ENCODE assay signal across 20 cellular contexts in genomic region chr2:189577108-189577507, GRCh38. TPM values are rescaled to one million over a fixed set of nuclear protein-coding genes. Genes with fewer than 3 reads are reported as not detected.
A peak's percentile ranks its signal among the peaks of the same experiment; 100 is the strongest.
DNase-seq lines count a peak whose midpoint lies in the region; ATAC-seq, FAIRE-seq and TF ChIP-seq lines count a peak whose summit lies in the region.
"Had no signal": no experiment of that assay in that cellular context is flagged by ENCODE, and none has a peak within 500 bp of the region (broad histone marks: within the 10 kb centered on the region; RNA-seq: fewer than 3 reads in every experiment).

No MANE protein-coding gene starts in this region.

- TF ChIP-seq RAD21 in A549 (conservative IDR thresholded peaks at IDR 0.05 in 1 of 2, IDR thresholded peaks at IDR 0.05 in 1 of 2) (no peak), HepG2 (CRISPR knock-in tag; IDR thresholded peaks at IDR 0.05) (no peak)

- peak overlapping the region; percentile 67 for H3K4me3 Mint-ChIP-seq in T-helper 17 cell
- H3K4me3 Mint-ChIP-seq: activated CD4-positive, alpha-beta memory T cell treated with anti-CD3 and anti-CD28 coated beads, Interleukin-2, amount 10 ng/mL, durations not matched to agents 7 days and 5 days; activated naive CD8-positive, alpha-beta T cell treated with anti-CD3 and anti-CD28 coated beads, Interleukin-2, amount 50 U/mL, for 24 hours; activated T-cell treated with anti-CD3 and anti-CD28 coated beads, Interleukin-2, amount 50 U/mL, for 4 hours; stimulated activated naive B cell treated with anti-CD40 and anti-IgM and Interleukin-4, amounts not matched to agents 10 μg/mL and 1 μg/mL and 100 μg/mL, for 72 hours had no signal

- peaks cover 61% of the 10 kb centered on the region for H3K4me1 ChIP-seq in A549
- peaks cover 79% of the 10 kb centered on the region for H3K4me1 ChIP-seq in HepG2 (ENCODE audit: insufficient read depth, low read length)
- H3K4me1 ChIP-seq in skeletal muscle tissue (ENCODE audit: control insufficient read depth in 3 of 3, insufficient read depth in 3 of 3, low read length in 3 of 3): peaks cover 30 to 39% (median 36%) of the 10 kb centered on the region in 3 donors
- H3K4me1 ChIP-seq in body of pancreas: peaks cover 64% of the 10 kb centered on the region

- H3K9me3 ChIP-seq in A549 (no peaks in the 10 kb centered on the region), T-helper 17 cell (ENCODE audit: control insufficient read depth, low read length, poor library complexity, severe bottlenecking) (no peaks in the 10 kb centered on the region), HepG2 (ENCODE audit: low read length) (no peaks in the 10 kb centered on the region), skeletal muscle tissue (ENCODE audit: control insufficient read depth in 3 of 3, low read length in 3 of 3) (no peaks in the 10 kb centered on the region), body of pancreas (no peaks in the 10 kb centered on the region)

- H3K4me2 ChIP-seq in A549 (peak overlapping the region; percentile 94), HepG2 (ENCODE audit: low read depth, low read length) (no peak overlapping the region)

- H3K4me1 Mint-ChIP-seq in T-helper 17 cell: peaks cover 51% of the 10 kb centered on the region

- no TSS peak for BruUV-seq in HepG2 (replicated peaks; lab: Mats Ljungman, UMichigan)

- CTCF ChIA-PET in A549 (lab: Yijun Ruan, JAX) (no interaction called here), HepG2 (lab: Yijun Ruan, JAX; ENCODE audit: low intra/inter-chr PET ratio, low total read pairs) (no interaction called here)

- peaks cover 5% of the 10 kb centered on the region for H3K36me3 Mint-ChIP-seq in T-helper 17 cell (ENCODE audit: low read depth)
- H3K36me3 Mint-ChIP-seq: stimulated activated naive B cell treated with anti-CD40 and anti-IgM and Interleukin-4, amounts not matched to agents 10 μg/mL and 1 μg/mL and 100 μg/mL, for 72 hours had no signal

- H2AFZ ChIP-seq in HepG2 (ENCODE audit: low read length): no peak overlapping the region

- POLR2A ChIA-PET in A549 (lab: Yijun Ruan, JAX) (interaction anchor here (1.4 kb wide), 1 partner anchor 36 kb away, joined by 3 read pairs; no protein-coding TSS in a partner anchor), HepG2 (lab: Yijun Ruan, JAX) (interaction anchor here (0.7 to 1.2 kb wide), 3 partner anchors 21 to 98 kb away, joined by 3 to 5 read pairs (median 3); no protein-coding TSS in a partner anchor)

- peaks cover 0 to 6% of the 10 kb centered on the region in 2 experiments; a peak in 2 of 5 replicates for H3K27me3 ChIP-seq in HepG2 (ENCODE audit: control insufficient read depth in 1 of 2, insufficient read depth in 2 of 2, low read length in 2 of 2)
- no peaks in the 10 kb centered on the region for H3K27me3 ChIP-seq in skeletal muscle tissue (ENCODE audit: control insufficient read depth in 3 of 3, insufficient read depth in 3 of 3, low read length in 3 of 3)
- no peaks in the 10 kb centered on the region for H3K27me3 ChIP-seq in body of pancreas

- H3K27ac ChIP-seq in A549: no peak overlapping the region
- H3K27ac ChIP-seq in HepG2 (ENCODE audit: extremely low read length, insufficient read depth, low read length): no peak overlapping the region
- H3K27ac ChIP-seq in skeletal muscle tissue (ENCODE audit: low read depth, low read length): peak overlapping the region; percentile 4
- peak overlapping the region in 1 of 4 donors; percentile 26 for H3K27ac ChIP-seq in body of pancreas
- H3K27ac ChIP-seq: WERI-Rb-1 had no signal

- TF ChIP-seq POLR2A in A549 (IDR thresholded peaks at IDR 0.05; ENCODE audit: low read length) (no peak), HepG2 (IDR thresholded peaks at IDR 0.05; ENCODE audit: insufficient read depth in 1 of 2, low read depth in 2 of 2, low read length in 2 of 2) (no peak), body of pancreas (IDR thresholded peaks at IDR 0.05) (no peak)

- FAIRE-seq in A549 (lab: Jason Lieb, UNC) (no peak), HepG2 (lab: Jason Lieb, UNC) (no peak)
- FAIRE-seq: endometrium had no signal

- no peak overlapping the region for H3K4me3 ChIP-seq in A549
- no peak overlapping the region for H3K4me3 ChIP-seq in HepG2 (replicated peaks in 1 of 3; ENCODE audit: insufficient read depth in 1 of 3, low read depth in 2 of 3, low read length in 3 of 3)
- peak overlapping the region; percentile 11 to 93 (median 23) for H3K4me3 ChIP-seq in skeletal muscle tissue (ENCODE audit: low read length in 3 of 3)
- no peak overlapping the region for H3K4me3 ChIP-seq in body of pancreas

- H3K79me2 ChIP-seq in HepG2 (ENCODE audit: insufficient read depth, low read length): peaks cover 2% of the 10 kb centered on the region

- no peak for DNase-seq in A549 (ENCODE audit: low read depth in 1 of 2, low spot score in 1 of 2)
- DNase-seq in T-helper 17 cell: no peak
- no peak for DNase-seq in HepG2 (ENCODE audit: low spot score)
- no peak for DNase-seq in body of pancreas
- no peak for DNase-seq in HUDEP-2 (lab: John Stamatoyannopoulos, UW; ENCODE audit: unreplicated experiment in 76 of 76)
- DNase-seq in globus pallidus (ENCODE audit: low spot score): no peak
- DNase-seq: activated CD4-positive, alpha-beta memory T cell treated with anti-CD3 and anti-CD28 coated beads, Interleukin-2, amount 10 ng/mL, durations not matched to agents 7 days and 5 days; activated naive CD8-positive, alpha-beta T cell treated with anti-CD3 and anti-CD28 coated beads, Interleukin-2, amount 50 U/mL, for 24 hours; activated T-cell treated with anti-CD3 and anti-CD28 coated beads, Interleukin-2, amount 50 U/mL, for 4 hours; MM.1S; NCI-H187 treated with DMSO at 0.1 percent for 48 hours; NCI-H446 treated with DMSO at 0.1 percent for 48 hours; posterior cingulate gyrus; SHP77 treated with DMSO at 0.1 percent for 48 hours; stimulated activated CD4-positive, alpha-beta T cell treated with anti-CD3 and anti-CD28 coated beads, Interleukin-15, amount 100 ng/mL, for 24 hours; stimulated activated naive B cell treated with anti-CD40 and anti-IgM and Interleukin-4, amounts not matched to agents 10 μg/mL and 1 μg/mL and 100 μg/mL, for 72 hours; WERI-Rb-1 had no signal

- TF ChIP-seq CTCF in A549 (IDR thresholded peaks at IDR 0.05) (no peak), HepG2 (CRISPR knock-in tag; IDR thresholded peaks at IDR 0.05) (no peak), body of pancreas (IDR thresholded peaks at IDR 0.05) (no peak)

- TF ChIP-seq EP300 in A549 (IDR thresholded peaks at IDR 0.05): no peak
- TF ChIP-seq EP300 in HepG2 (IDR thresholded peaks at IDR 0.05; ENCODE audit: low read depth in 2 of 2, low read length in 2 of 2): no peak
- no peak for TF ChIP-seq EP300 in HepG2 (CRISPR knock-in tag; IDR thresholded peaks at IDR 0.05; ENCODE audit: borderline replicate concordance)

- peak overlapping the region; percentile 21 for H3K27ac Mint-ChIP-seq in T-helper 17 cell
- H3K27ac Mint-ChIP-seq: activated CD4-positive, alpha-beta memory T cell treated with anti-CD3 and anti-CD28 coated beads, Interleukin-2, amount 10 ng/mL, durations not matched to agents 7 days and 5 days; activated naive CD8-positive, alpha-beta T cell treated with anti-CD3 and anti-CD28 coated beads, Interleukin-2, amount 50 U/mL, for 24 hours; stimulated activated naive B cell treated with anti-CD40 and anti-IgM and Interleukin-4, amounts not matched to agents 10 μg/mL and 1 μg/mL and 100 μg/mL, for 72 hours had no signal

- no peaks in the 10 kb centered on the region for H4K20me1 ChIP-seq in HepG2 (ENCODE audit: insufficient read depth, low read length)

- ATAC-seq in A549 (no peak), T-helper 17 cell (no peak), HepG2 (no peak), GM21717 (IDR thresholded peaks at IDR 0.05; ENCODE audit: unreplicated experiment) (no peak), body of pancreas (no peak)
- ATAC-seq: activated naive CD8-positive, alpha-beta T cell treated with anti-CD3 and anti-CD28 coated beads, Interleukin-2, amount 50 U/mL, for 24 hours; activated T-cell treated with anti-CD3 and anti-CD28 coated beads, Interleukin-2, amount 50 U/mL, for 4 hours; stimulated activated naive B cell treated with anti-CD40 and anti-IgM and Interleukin-4, amounts not matched to agents 10 μg/mL and 1 μg/mL and 100 μg/mL, for 72 hours had no signal

- H3K27me3 Mint-ChIP-seq in T-helper 17 cell: no peaks in the 10 kb centered on the region

- no peak overlapping the region for H3K9ac ChIP-seq in HepG2 (ENCODE audit: insufficient read depth, low read depth, low read length)
- no peak overlapping the region for H3K9ac ChIP-seq in skeletal muscle tissue (ENCODE audit: low read depth in 1 of 3, low read length in 3 of 3)

- H3K36me3 ChIP-seq in HepG2 (replicated peaks in 1 of 2; ENCODE audit: control insufficient read depth in 1 of 2, insufficient read depth in 2 of 2, low read length in 2 of 2) (peaks cover 5 to 16% of the 10 kb centered on the region in 2 experiments; a peak in 3 of 5 replicates), skeletal muscle tissue (ENCODE audit: control insufficient read depth in 3 of 3, insufficient read depth in 3 of 3, low read length in 3 of 3) (peaks cover 7 to 23% (median 22%) of the 10 kb centered on the region in 3 donors), body of pancreas (replicated peaks in 1 of 2; ENCODE audit: insufficient read depth in 1 of 2, low read depth in 2 of 2) (peaks cover 0 to 12% of the 10 kb centered on the region in 2 donors)

- in situ Hi-C loops in HepG2 (cut with HindIII; ENCODE audit: extremely low pct_ligation_motif_present, low pct_unique_long_range_greater_than_20kb): no loop called here

- intact Hi-C loops in HepG2 (cut with micrococcal nuclease; ENCODE audit: unreplicated experiment): no loop called here
- intact Hi-C loops in body of pancreas (cut with DNase I): no loop called here

- WGBS in A549 (ENCODE audit: missing lambda C conversion rate): 32% methylated on average over 5 of the region's 5 CpGs
- WGBS in HepG2 (ENCODE audit: low lambda C conversion rate): 78% methylated on average over 5 of the region's 5 CpGs
- 68 to 72% methylated on average over 5 of the region's 5 CpGs for WGBS in body of pancreas, 2 donors

RNA-seq across cellular contexts. Expression of gene SLC40A1, which starts 3.5 kb away (rescaled TPM):
- polyA plus RNA-seq in A549 (2011; rRNA removed): 12.3 and 25.0 TPM in 2 replicates
- 2.7 and 3.7 TPM in 2 replicates for polyA plus RNA-seq in A549 (2012; cell fraction: cytosol; rRNA removed)
- polyA plus RNA-seq in A549 (2012; cell fraction: nucleus; rRNA removed): 0.97 and 1.7 TPM in 2 replicates
- 6.8 to 9.2 TPM (median 8.2 TPM) in 3 replicates for polyA plus RNA-seq in A549 (2017; fragmentation: RNase III; extraction: RNeasy Plus Mini Kit Qiagen cat#74134 plus additional on column Dnase treatment)
- 17.9 and 22.3 TPM in 2 replicates for polyA minus RNA-seq in A549 (2011; rRNA and poly(A)+ RNA removed)
- 10 to 100 TPM; 30.9 to 92.7 TPM for total RNA-seq in T-helper 17 cell
- 10.6 and 19.2 TPM in 2 replicates for total RNA-seq in HepG2 (2016; rRNA removed; fragmentation: Illumina TruSeq; extraction: Trizol)
- 2.5 and 3.1 TPM in 2 replicates for total RNA-seq in HepG2 (2016; cell fraction: cytosol; rRNA removed; fragmentation: Illumina TruSeq; extraction: Trizol; ENCODE audit: low read depth)
- total RNA-seq in HepG2 (2016; cell fraction: insoluble cytoplasmic fraction; rRNA removed; fragmentation: Illumina TruSeq; extraction: Trizol): 10.6 and 17.6 TPM in 2 replicates
- total RNA-seq in HepG2 (2016; cell fraction: membrane; rRNA removed; fragmentation: Illumina TruSeq; extraction: Trizol): 20.1 and 24.4 TPM in 2 replicates
- total RNA-seq in HepG2 (2016; cell fraction: nucleus; rRNA removed; fragmentation: Illumina TruSeq; extraction: Trizol): 9.0 and 10.7 TPM in 2 replicates
- polyA plus RNA-seq in HepG2 (2011; rRNA removed): 21.4 and 24.9 TPM in 2 replicates
- 14.9 and 22.6 TPM in 2 replicates for polyA plus RNA-seq in HepG2 (2011; cell fraction: cytosol; rRNA removed)
- 12.3 and 12.6 TPM in 2 replicates for polyA plus RNA-seq in HepG2 (2011; cell fraction: nucleus; rRNA removed)
- polyA plus RNA-seq in HepG2 (2012): 35.5 and 45.2 TPM in 2 replicates
- 3.4 and 3.6 TPM in 2 replicates for polyA plus RNA-seq in HepG2 (2016; cell fraction: cytosol; fragmentation: Illumina TruSeq; extraction: Trizol; ENCODE audit: low read depth)
- polyA plus RNA-seq in HepG2 (2016; cell fraction: insoluble cytoplasmic fraction; fragmentation: Illumina TruSeq; extraction: Trizol; ENCODE audit: low read depth): 19.5 and 21.2 TPM in 2 replicates
- 19.1 and 22.9 TPM in 2 replicates for polyA plus RNA-seq in HepG2 (2016; cell fraction: membrane; fragmentation: Illumina TruSeq; extraction: Trizol; ENCODE audit: low read depth)
- polyA plus RNA-seq in HepG2 (2016; cell fraction: nucleus; fragmentation: Illumina TruSeq; extraction: Trizol; ENCODE audit: insufficient read depth, low read depth): 12.8 and 14.3 TPM in 2 replicates
- 0.47 and 45.0 TPM in 2 replicates for polyA minus RNA-seq in HepG2 (2011; rRNA and poly(A)+ RNA removed; ENCODE audit: low replicate concordance)
- 26.4 and 29.2 TPM in 2 replicates for polyA minus RNA-seq in HepG2 (2011; cell fraction: cytosol; rRNA and poly(A)+ RNA removed)
- polyA minus RNA-seq in HepG2 (2011; cell fraction: nucleus; rRNA and poly(A)+ RNA removed): 33.1 and 37.5 TPM in 2 replicates
- 97.6 TPM for total RNA-seq in skeletal muscle tissue
- 10 to 100 TPM; 30.3 to 61.2 TPM for total RNA-seq in body of pancreas

Comparison
In these comparisons a context has a peak if more than half of its experiments do, and no peak if none do; other contexts are left out.
1. H3K4me3 ChIP-seq: peak in skeletal muscle tissue (3 of 3); none in A549 (single experiment), HepG2 (0 of 3) and body of pancreas (0 of 2).
2. Of the 38 proteins assayed by ChIP-seq in both HepG2 and A549: peak only in HepG2: none; only in A549: MAX; in both: none; in neither: 37.